In genomic region chr1:73868824-73869223, GRCh38 we compare ENCODE assay signal across 17 cellular contexts.
A peak's percentile ranks its signal among the peaks of the same experiment; 100 is the strongest.
DNase-seq lines count a peak whose midpoint lies in the region; ATAC-seq and TF ChIP-seq lines count a peak whose summit lies in the region.
"Had no signal": no experiment of that assay in that cellular context is flagged by ENCODE, and none has a peak within 500 bp of the region (broad histone marks: within the 10 kb centered on the region; RNA-seq: fewer than 3 reads in every experiment).

No MANE protein-coding gene starts in this region.

- H3K27ac ChIP-seq in neural cell (ENCODE audit: low read length), result peak overlapping the region; percentile 65
- H3K27ac ChIP-seq: 22Rv1, BLaER1 had no signal

- peaks cover 3% of the 10 kb centered on the region for H3F3A ChIP-seq in neural cell (ENCODE audit: insufficient read depth, low read length, poor library complexity, severe bottlenecking)

- no peaks in the 10 kb centered on the region for H3K27me3 ChIP-seq in neural cell (ENCODE audit: insufficient read depth, low read depth, low read length)
- H3K27me3 ChIP-seq: BLaER1 had no signal

- no peaks in the 10 kb centered on the region for H3K9me3 ChIP-seq in neural cell (ENCODE audit: low read length)
- H3K9me3 ChIP-seq: BLaER1 had no signal

- DNase-seq in DMS 273 (lab: John Stamatoyannopoulos, UW; ENCODE audit: unreplicated experiment), result peak; percentile 20
- no peak for DNase-seq in DMS 273 treated with DMSO at 0.1 percent for 48 hours (lab: John Stamatoyannopoulos, UW)
- DNase-seq in NCI-H1048 (lab: John Stamatoyannopoulos, UW), result peak; percentile 45
- peak; percentile 6 to 38 for DNase-seq in NCI-H526 (lab: John Stamatoyannopoulos, UW)
- DNase-seq in activated gamma-delta T cell treated with Interleukin-2 at 50 U/mL for 16 hours, result no peak
- no peak for DNase-seq in midbrain (lab: John Stamatoyannopoulos, UW)
- DNase-seq: AML-193; CD4-positive, CD25-positive, alpha-beta regulatory T cell; DMS153; DMS79 treated with DMSO at 0.1 percent for 48 hours; EL; H7 had no signal

- TF ChIP-seq EP300 in neural cell (conservative IDR thresholded peaks at IDR 0.05; ENCODE audit: poor library complexity, severe bottlenecking), result peak; percentile 76

- no peak for TF ChIP-seq CTCF in neural cell (IDR thresholded peaks at IDR 0.05; ENCODE audit: poor library complexity, severe bottlenecking)

- no peak for ATAC-seq in GM19397 (IDR thresholded peaks at IDR 0.05; ENCODE audit: unreplicated experiment)
- ATAC-seq: GM23338 had no signal

- peak overlapping the region; percentile 8 for H3K4me2 ChIP-seq in neural cell (ENCODE audit: low read length)
- H3K4me2 ChIP-seq: BLaER1, GM23338 had no signal

- H3K9me2 ChIP-seq in neural cell (ENCODE audit: insufficient read depth, low read length), result no peaks in the 10 kb centered on the region

- no peak overlapping the region for H3K4me3 ChIP-seq in neural cell (ENCODE audit: low read length)
- H3K4me3 ChIP-seq: BLaER1, GM23338 had no signal

- no peaks in the 10 kb centered on the region for H3K79me2 ChIP-seq in neural cell (replicated peaks; ENCODE audit: insufficient read depth, low read length)

- no peaks in the 10 kb centered on the region for H3K36me3 ChIP-seq in neural cell (ENCODE audit: insufficient read depth, low read length)
- H3K36me3 ChIP-seq: BLaER1 had no signal

- no peak overlapping the region for H2AFZ ChIP-seq in neural cell (ENCODE audit: low read depth, low read length)
- H2AFZ ChIP-seq: GM23338 had no signal

- no peaks in the 10 kb centered on the region for H4K20me1 ChIP-seq in neural cell (ENCODE audit: insufficient read depth)
- H4K20me1 ChIP-seq: BLaER1 had no signal

- no peak for TF ChIP-seq RAD21 in neural cell (conservative IDR thresholded peaks at IDR 0.05)

- peak overlapping the region; percentile 6 for H3K9ac ChIP-seq in neural cell (ENCODE audit: low read length)
- H3K9ac ChIP-seq: BLaER1 had no signal

TF ChIP-seq in neural cell, 6 proteins besides CTCF, POLR2A, EP300 and RAD21:
- TF ChIP-seq SMC3 (conservative IDR thresholded peaks at IDR 0.05; ENCODE audit: poor library complexity) (no peak), REST (IDR thresholded peaks at IDR 0.05; ENCODE audit: borderline replicate concordance) (peak; percentile 19), POLR2AphosphoS5 (IDR thresholded peaks at IDR 0.05) (peak; percentile 79)

Comparison
In these comparisons a context has a peak if more than half of its experiments do, and no peak if none do; other contexts are left out.
1. DNase-seq: peak in DMS 273 (single experiment), NCI-H1048 (single experiment) and NCI-H526 (2 of 2); none in DMS 273 treated with DMSO at 0.1 percent for 48 hours (single experiment), activated gamma-delta T cell treated with Interleukin-2 at 50 U/mL for 16 hours (single experiment) and midbrain (single experiment).